ENCODE assay signal across 9 cellular contexts in genomic region chr1:29171089-29171488, GRCh38. TPM values are rescaled to one million over a fixed set of nuclear protein-coding genes. Genes with fewer than 3 reads are reported as not detected.
DNase-seq lines count a peak whose midpoint lies in the region; ATAC-seq and TF ChIP-seq lines count a peak whose summit lies in the region.
"Had no signal": no experiment of that assay in that cellular context is flagged by ENCODE, and none has a peak within 500 bp of the region (broad histone marks: within the 10 kb centered on the region; RNA-seq: fewer than 3 reads in every experiment).

No MANE protein-coding gene starts in this region.

- H3K36me3 Mint-ChIP-seq in stimulated activated naive CD8-positive, alpha-beta T cell treated with anti-CD3 and anti-CD28 coated beads, Interleukin-15, Interleukin-2, amounts not matched to agents 100 ng/mL and 50 ng/mL, for 24 hours (ENCODE audit: low read depth), result peaks cover 70% of the 10 kb centered on the region
- H3K36me3 Mint-ChIP-seq in T-cell, result peaks cover 41% of the 10 kb centered on the region
- H3K36me3 Mint-ChIP-seq in type B pancreatic cell, result peaks cover 32% of the 10 kb centered on the region

- no peak overlapping the region for H3K4me3 ChIP-seq in hepatocyte
- H3K4me3 ChIP-seq: colonic mucosa had no signal

- no peak for DNase-seq in stimulated activated naive CD8-positive, alpha-beta T cell treated with anti-CD3 and anti-CD28 coated beads, Interleukin-15, amount 100 ng/mL, for 72 hours
- DNase-seq in T-cell (no peak), hepatocyte (ENCODE audit: low spot score) (no peak), type B pancreatic cell (ENCODE audit: extremely low spot score, unreplicated experiment) (no peak), HK-2 (ENCODE audit: unreplicated experiment) (no peak), NCI-H345 (lab: John Stamatoyannopoulos, UW) (no peak)
- DNase-seq: colonic mucosa had no signal

- CTCF ChIA-PET in T-cell (lab: Charles Lee), result interaction anchor here in 1 of 2 donors (0.5 to 0.8 kb wide), 5 partner anchors 31 to 613 kb away, joined by 3 to 5 read pairs (median 3); partner anchors contain the start of gene YTHDF2

- H3K27ac Mint-ChIP-seq in stimulated activated naive CD8-positive, alpha-beta T cell treated with anti-CD3 and anti-CD28 coated beads, Interleukin-15, Interleukin-2, amounts not matched to agents 100 ng/mL and 50 ng/mL, for 24 hours, result peak overlapping the region; percentile 43
- no peak overlapping the region for H3K27ac Mint-ChIP-seq in stimulated activated naive CD8-positive, alpha-beta T cell treated with anti-CD3 and anti-CD28 coated beads, Interleukin-15, amount 100 ng/mL, for 72 hours
- H3K27ac Mint-ChIP-seq in T-cell (peak overlapping the region in 1 of 2 donors; percentile 19), type B pancreatic cell (peak overlapping the region; percentile 49)

- peak overlapping the region; percentile 36 for H3K27ac ChIP-seq in hepatocyte
- H3K27ac ChIP-seq: colonic mucosa had no signal

- H4K20me1 ChIP-seq in hepatocyte (ENCODE audit: insufficient read depth, poor library complexity, severe bottlenecking), result peaks cover 94% of the 10 kb centered on the region

- ATAC-seq in stimulated activated naive CD8-positive, alpha-beta T cell treated with anti-CD3 and anti-CD28 coated beads, Interleukin-15, amount 100 ng/mL, for 72 hours, result no peak
- no peak for ATAC-seq in T-cell (replicated peaks in 1 of 4)
- ATAC-seq in HG02870 (IDR thresholded peaks at IDR 0.05; ENCODE audit: unreplicated experiment), result no peak

- TF ChIP-seq CTCF in hepatocyte (IDR thresholded peaks at IDR 0.05; ENCODE audit: poor library complexity) (no peak), type B pancreatic cell (conservative IDR thresholded peaks at IDR 0.05) (no peak)

- no peak overlapping the region for H2AFZ ChIP-seq in hepatocyte

- H3K9me2 ChIP-seq in hepatocyte (replicated peaks; ENCODE audit: insufficient read depth), result no peaks in the 10 kb centered on the region

- no peaks in the 10 kb centered on the region for H3K27me3 ChIP-seq in hepatocyte
- H3K27me3 ChIP-seq: colonic mucosa had no signal

- WGBS in hepatocyte (ENCODE audit: low lambda C conversion rate, missing lambda C conversion rate), result 36% methylated on average over 3 of the region's 3 CpGs

- H3K4me1 Mint-ChIP-seq in stimulated activated naive CD8-positive, alpha-beta T cell treated with anti-CD3 and anti-CD28 coated beads, Interleukin-15, Interleukin-2, amounts not matched to agents 100 ng/mL and 50 ng/mL, for 24 hours (ENCODE audit: low read depth), result peaks cover 56% of the 10 kb centered on the region
- H3K4me1 Mint-ChIP-seq in stimulated activated naive CD8-positive, alpha-beta T cell treated with anti-CD3 and anti-CD28 coated beads, Interleukin-15, amount 100 ng/mL, for 72 hours, result peaks cover 68% of the 10 kb centered on the region
- H3K4me1 Mint-ChIP-seq in T-cell, result peaks cover 67 to 71% (median 69%) of the 10 kb centered on the region in 3 donors
- peaks cover 35% of the 10 kb centered on the region for H3K4me1 Mint-ChIP-seq in type B pancreatic cell (ENCODE audit: unreplicated experiment)

- H3K36me3 ChIP-seq in hepatocyte (replicated peaks; ENCODE audit: insufficient read depth, low read depth), result no peaks in the 10 kb centered on the region
- H3K36me3 ChIP-seq: colonic mucosa had no signal

- H3K4me1 ChIP-seq in hepatocyte (ENCODE audit: insufficient read depth), result peaks cover 20% of the 10 kb centered on the region
- H3K4me1 ChIP-seq: colonic mucosa had no signal

- H3K9me3 Mint-ChIP-seq in stimulated activated naive CD8-positive, alpha-beta T cell treated with anti-CD3 and anti-CD28 coated beads, Interleukin-15, Interleukin-2, amounts not matched to agents 100 ng/mL and 50 ng/mL, for 24 hours, result no peaks in the 10 kb centered on the region
- H3K9me3 Mint-ChIP-seq in stimulated activated naive CD8-positive, alpha-beta T cell treated with anti-CD3 and anti-CD28 coated beads, Interleukin-15, amount 100 ng/mL, for 72 hours, result no peaks in the 10 kb centered on the region
- no peaks in the 10 kb centered on the region for H3K9me3 Mint-ChIP-seq in T-cell
- H3K9me3 Mint-ChIP-seq in type B pancreatic cell, result no peaks in the 10 kb centered on the region

- H3K79me2 ChIP-seq in hepatocyte, result peaks cover 95% of the 10 kb centered on the region

- no peaks in the 10 kb centered on the region for H3K27me3 Mint-ChIP-seq in stimulated activated naive CD8-positive, alpha-beta T cell treated with anti-CD3 and anti-CD28 coated beads, Interleukin-15, Interleukin-2, amounts not matched to agents 100 ng/mL and 50 ng/mL, for 24 hours
- no peaks in the 10 kb centered on the region for H3K27me3 Mint-ChIP-seq in stimulated activated naive CD8-positive, alpha-beta T cell treated with anti-CD3 and anti-CD28 coated beads, Interleukin-15, amount 100 ng/mL, for 72 hours
- H3K27me3 Mint-ChIP-seq in T-cell, result no peaks in the 10 kb centered on the region
- no peaks in the 10 kb centered on the region for H3K27me3 Mint-ChIP-seq in type B pancreatic cell

- H3K4me3 Mint-ChIP-seq in stimulated activated naive CD8-positive, alpha-beta T cell treated with anti-CD3 and anti-CD28 coated beads, Interleukin-15, Interleukin-2, amounts not matched to agents 100 ng/mL and 50 ng/mL, for 24 hours, result peak overlapping the region; percentile 4
- H3K4me3 Mint-ChIP-seq in stimulated activated naive CD8-positive, alpha-beta T cell treated with anti-CD3 and anti-CD28 coated beads, Interleukin-15, amount 100 ng/mL, for 72 hours, result peak overlapping the region in 1 of 2 donors; percentile 10
- H3K4me3 Mint-ChIP-seq in T-cell (peak overlapping the region; percentile 19 to 56 (median 46)), type B pancreatic cell (peak overlapping the region; percentile 4)

- H3K4me2 ChIP-seq in hepatocyte, result peak overlapping the region; percentile 37

- H3K9me3 ChIP-seq in hepatocyte (ENCODE audit: low read depth), result no peaks in the 10 kb centered on the region
- H3K9me3 ChIP-seq: colonic mucosa had no signal

- POLR2A ChIA-PET in T-cell (lab: Charles Lee), result no interaction called here

RNA-seq across cellular contexts. Expression of gene SRSF4, which starts 10.6 kb away (rescaled TPM):
- total RNA-seq in T-cell (10 to 100 TPM; 76.0 to 90.4 (median 78.9) TPM), hepatocyte (42.2 and 53.2 TPM in 2 replicates), type B pancreatic cell (ENCODE audit: low replicate concordance) (68.9 and 85.3 TPM in 2 replicates)
- 71.4 and 84.7 TPM in 2 replicates for polyA plus RNA-seq in hepatocyte

RNA-seq across cellular contexts. Expression of gene TMEM200B, which starts 47.4 kb away (rescaled TPM):
- total RNA-seq in T-cell (under 1 TPM in 3 of 5 donors, not detected in 2; 0.12 to 0.16 (median 0.16) TPM), hepatocyte (8.2 and 10.7 TPM in 2 replicates), type B pancreatic cell (ENCODE audit: low replicate concordance) (4.5 and 8.3 TPM in 2 replicates)
- polyA plus RNA-seq in hepatocyte, result 8.3 and 11.0 TPM in 2 replicates

RNA-seq across cellular contexts. Expression of gene MECR, which starts 59.6 kb away (rescaled TPM):
- 10 to 100 TPM in 4 of 5 donors, 1 to 10 TPM in 1; 9.5 to 17.8 (median 17.3) TPM for total RNA-seq in T-cell
- total RNA-seq in hepatocyte, result 10.8 and 14.2 TPM in 2 replicates
- polyA plus RNA-seq in hepatocyte, result 32.6 and 35.2 TPM in 2 replicates
- total RNA-seq in type B pancreatic cell (ENCODE audit: low replicate concordance), result 28.7 and 30.5 TPM in 2 replicates

Comparison
In these comparisons a context has a peak if more than half of its experiments do, and no peak if none do; other contexts are left out.
1. H3K27ac Mint-ChIP-seq: peak in stimulated activated naive CD8-positive, alpha-beta T cell treated with anti-CD3 and anti-CD28 coated beads, Interleukin-15, Interleukin-2, amounts not matched to agents 100 ng/mL and 50 ng/mL, for 24 hours (single experiment) and type B pancreatic cell (single experiment); none in stimulated activated naive CD8-positive, alpha-beta T cell treated with anti-CD3 and anti-CD28 coated beads, Interleukin-15, amount 100 ng/mL, for 72 hours (0 of 2).